Comparison of ENCODE assay signal across 8 cellular contexts in the genomic region with DNA sequence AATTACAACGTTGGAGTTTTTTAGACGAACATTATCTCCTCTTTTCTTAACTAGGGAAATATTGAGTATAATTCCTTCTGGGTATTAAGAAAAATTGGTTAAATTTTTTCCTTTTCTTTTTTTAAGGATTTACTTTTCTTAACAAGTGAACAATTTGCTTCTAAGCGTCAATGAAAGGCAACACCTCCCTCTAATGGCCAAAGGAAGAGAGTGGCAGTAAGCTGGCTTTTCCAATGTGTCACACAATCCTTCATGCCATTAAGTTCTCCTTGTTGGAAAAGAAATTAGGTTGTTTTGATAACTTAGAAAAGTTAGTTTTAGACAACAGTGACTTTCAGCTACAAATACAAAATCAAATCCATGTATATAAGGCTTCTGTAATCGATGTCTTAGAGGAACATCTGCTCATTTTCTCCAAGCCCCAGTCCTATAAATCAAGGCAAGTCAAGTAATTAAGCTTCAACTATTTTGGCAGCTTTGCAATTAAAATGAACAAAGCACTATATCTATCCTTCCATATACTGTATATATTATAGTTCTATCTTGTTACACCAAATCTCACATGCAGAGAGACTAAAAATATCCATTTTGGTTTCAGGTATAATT.
DNase-seq lines count a peak whose midpoint lies in the region; ATAC-seq, FAIRE-seq and TF ChIP-seq lines count a peak whose summit lies in the region.

No MANE protein-coding gene starts in this region.

- TF ChIP-seq CTCF in GM10266 (IDR thresholded peaks at IDR 0.05; ENCODE audit: control insufficient read depth, insufficient read depth, low read depth, missing control alignments) (peak; percentile 49), GM12878 (IDR thresholded peaks at IDR 0.05 in 2 of 3, conservative IDR thresholded peaks at IDR 0.05 in 1 of 3; ENCODE audit: control insufficient read depth in 2 of 3, extremely low read depth in 1 of 3, insufficient read depth in 1 of 3, low read depth in 3 of 3, low read length in 3 of 3) (peak; percentile 54 to 62 (median 58); a peak in 5 of 6 replicates), kidney epithelial cell (IDR thresholded peaks at IDR 0.05; ENCODE audit: insufficient read depth, low read length, poor library complexity, severe bottlenecking) (peak; percentile 82), upper lobe of right lung (IDR thresholded peaks at IDR 0.05) (peak; percentile 75)

- CTCF ChIA-PET in GM12878 (lab: Yijun Ruan, JAX): interaction anchor here (0.6 to 3.7 kb wide), 17 partner anchors 9 to 948 kb away, joined by 3 to 18 read pairs (median 4); no protein-coding TSS in a partner anchor

- no peaks in the 10 kb centered on the region for H4K20me1 ChIP-seq in GM12878 (ENCODE audit: control insufficient read depth, insufficient read depth)

- H3K4me1 ChIP-seq in GM12878 (ENCODE audit: control insufficient read depth, insufficient read depth, low read length) (no peaks in the 10 kb centered on the region), upper lobe of right lung (no peaks in the 10 kb centered on the region)

- H3K9ac ChIP-seq in GM12878 (ENCODE audit: control insufficient read depth, insufficient read depth, low read length): no peak overlapping the region

- no peak for DNase-seq in GM10266 (ENCODE audit: extremely low spot score)
- peak; percentile 10 to 67 (median 19) for DNase-seq in NCI-H1417 (lab: John Stamatoyannopoulos, UW)
- DNase-seq in GM12878 (ENCODE audit: low read depth, low spot score): no peak
- DNase-seq in kidney epithelial cell (ENCODE audit: low read depth): peak; percentile 26
- DNase-seq in upper lobe of right lung: no peak
- DNase-seq in NCI-H2029 treated with DMSO at 0.1 percent for 48 hours (lab: John Stamatoyannopoulos, UW): no peak
- DNase-seq in NCI-H226: no peak
- no peak for DNase-seq in HK-2 (ENCODE audit: unreplicated experiment)

- SMC1A ChIA-PET in GM12878 (lab: Charles Lee; ENCODE audit: uncharacterized antibody, unreplicated experiment): interaction anchor here (1.0 to 1.6 kb wide), 6 partner anchors 12 to 114 kb away, joined by 3 to 4 read pairs (median 3); no protein-coding TSS in a partner anchor

- no peak for TF ChIP-seq POLR2A in GM12878 (IDR thresholded peaks at IDR 0.05; ENCODE audit: low read depth, low read length)

- no peak for TF ChIP-seq EP300 in GM12878 (IDR thresholded peaks at IDR 0.05; ENCODE audit: borderline replicate concordance in 1 of 2, control insufficient read depth in 1 of 2, low read depth in 2 of 2, low read length in 2 of 2)

- ATAC-seq in GM12878 (peak; percentile 42; the same call in 1 of the 3 replicates), upper lobe of right lung (peak; percentile 37)

- WGBS in GM12878 (ENCODE audit: insufficient coverage, insufficient replicate concordance, low lambda C conversion rate, missing lambda C conversion rate): 84% methylated on average over 4 of the region's 4 CpGs

- intact Hi-C loops in GM12878 (cut with micrococcal nuclease; ENCODE audit: unreplicated experiment): loop anchor here (5.0 kb wide), 1 partner anchor 290 kb away; no protein-coding TSS in a partner anchor
- intact Hi-C loops in upper lobe of right lung (cut with DNase I): no loop called here

- TF ChIP-seq RAD21 in GM12878 (IDR thresholded peaks at IDR 0.05; ENCODE audit: insufficient read depth, low read depth, low read length): peak; percentile 74

- H3K27me3 ChIP-seq in GM12878 (replicated peaks in 1 of 2; ENCODE audit: control insufficient read depth in 2 of 2, insufficient read depth in 2 of 2, low read length in 1 of 2) (no peaks in the 10 kb centered on the region), kidney epithelial cell (ENCODE audit: control insufficient read depth, insufficient read depth, low read length) (no peaks in the 10 kb centered on the region), upper lobe of right lung (no peaks in the 10 kb centered on the region)

- in situ Hi-C loops in GM12878 (cut with MboI): no loop called here

- H3K4me2 ChIP-seq in GM12878 (ENCODE audit: control insufficient read depth, insufficient read depth): no peak overlapping the region

- H3K79me2 ChIP-seq in GM12878 (ENCODE audit: control insufficient read depth, insufficient read depth, low read length): no peaks in the 10 kb centered on the region

- RAD21 ChIA-PET in GM12878 (lab: Charles Lee; ENCODE audit: unreplicated experiment): interaction anchor here (0.8 to 1.7 kb wide), 6 partner anchors 10 to 617 kb away, joined by 3 to 4 read pairs (median 3); no protein-coding TSS in a partner anchor

- no peak overlapping the region for H3K4me3 ChIP-seq in GM12878
- no peak overlapping the region for H3K4me3 ChIP-seq in kidney epithelial cell (ENCODE audit: low read depth, low read length)
- no peak overlapping the region for H3K4me3 ChIP-seq in upper lobe of right lung

- no peaks in the 10 kb centered on the region; a peak in 1 of 4 replicates for H3K36me3 ChIP-seq in GM12878 (ENCODE audit: control insufficient read depth in 2 of 2, insufficient read depth in 2 of 2, low read length in 1 of 2)
- H3K36me3 ChIP-seq in kidney epithelial cell (ENCODE audit: control insufficient read depth, insufficient read depth, low read length): no peaks in the 10 kb centered on the region
- H3K36me3 ChIP-seq in upper lobe of right lung: peaks cover 49% of the 10 kb centered on the region

- H3K9me3 ChIP-seq in GM12878 (replicated peaks; ENCODE audit: control insufficient read depth, insufficient read depth, low read length) (no peaks in the 10 kb centered on the region), upper lobe of right lung (no peaks in the 10 kb centered on the region)

- BruUV-seq in GM12878 (replicated peaks; lab: Mats Ljungman, UMichigan): no TSS peak

- POLR2A ChIA-PET in GM12878 (lab: Charles Lee): no interaction called here

- peak; percentile 59 for FAIRE-seq in GM12878 (lab: Jason Lieb, UNC)

- H3K27ac ChIP-seq in GM12878 (ENCODE audit: control insufficient read depth, insufficient read depth) (no peak overlapping the region), upper lobe of right lung (no peak overlapping the region)

- H2AFZ ChIP-seq in GM12878 (ENCODE audit: control insufficient read depth, low read depth, low read length): no peak overlapping the region

TF ChIP-seq in GM12878, 131 proteins besides CTCF, POLR2A, EP300 and RAD21:
- TF ChIP-seq SMC3 (IDR thresholded peaks at IDR 0.05; ENCODE audit: borderline replicate concordance, low read length) (peak; percentile 30; the same call in 1 of the 2 replicates), NR2C2 (IDR thresholded peaks at IDR 0.05; ENCODE audit: borderline replicate concordance, control insufficient read depth, insufficient read length, low read depth) (no peak)

Comparison
In these comparisons a context has a peak if more than half of its experiments do, and no peak if none do; other contexts are left out.
1. DNase-seq: peak in NCI-H1417 (3 of 3) and kidney epithelial cell (single experiment); none in GM10266 (single experiment), GM12878 (single experiment), upper lobe of right lung (single experiment), NCI-H2029 treated with DMSO at 0.1 percent for 48 hours (single experiment), NCI-H226 (single experiment) and HK-2 (single experiment).
2. Peak in every context shown above with its lines, with median percentiles within 50 percentile points of each other: CTCF ChIP-seq.